In genomic region chr10:69316313-69317059, GRCh38 we compare ENCODE assay signal across 11 cellular contexts. TPM values are rescaled to one million over a fixed set of nuclear protein-coding genes. Genes with fewer than 3 reads are reported as not detected.
A peak's percentile ranks its signal among the peaks of the same experiment; 100 is the strongest.
DNase-seq lines count a peak whose midpoint lies in the region; TF ChIP-seq lines count a peak whose summit lies in the region.
"Had no signal": no experiment of that assay in that cellular context is flagged by ENCODE, and none has a peak within 500 bp of the region (broad histone marks: within the 10 kb centered on the region; RNA-seq: fewer than 3 reads in every experiment).

No MANE protein-coding gene starts in this region.

- H3K36me3 ChIP-seq in mesendoderm (ENCODE audit: control insufficient read depth, insufficient read depth, low read length) (no peaks in the 10 kb centered on the region), spleen (peaks cover 0 to 4% (median 0%) of the 10 kb centered on the region in 6 donors)

- H3K27ac Mint-ChIP-seq in HFFc6, result peak overlapping the region; percentile 63

- H3K27ac ChIP-seq in mesendoderm (ENCODE audit: low read depth, low read length) (no peak overlapping the region), spleen (peak overlapping the region in 4 of 8 donors; percentile 14 to 97 (median 59))

- H3K27me3 Mint-ChIP-seq in HFFc6 (ENCODE audit: insufficient read depth), result peaks cover 2% of the 10 kb centered on the region; the same call in 1 of the 2 replicates

- H3K79me1 ChIP-seq in mesendoderm (ENCODE audit: low read length), result peaks cover 7% of the 10 kb centered on the region

- H3K4me3 ChIP-seq in mesendoderm (ENCODE audit: low read length), result no peak overlapping the region
- no peak overlapping the region for H3K4me3 ChIP-seq in spleen

- peak overlapping the region; percentile 17 for H4K5ac ChIP-seq in mesendoderm (ENCODE audit: low read length)

- TF ChIP-seq POLR2A in spleen (IDR thresholded peaks at IDR 0.05), result no peak

- H3K56ac ChIP-seq in mesendoderm (ENCODE audit: low read length), result peak overlapping the region; percentile 63

- H3K4me1 Mint-ChIP-seq in HFFc6 (ENCODE audit: low read depth), result peaks cover 46% of the 10 kb centered on the region

- H2BK120ac ChIP-seq in mesendoderm (ENCODE audit: low read depth, low read length), result no peak overlapping the region

- peak overlapping the region; percentile 63 for H3K4ac ChIP-seq in mesendoderm (ENCODE audit: low read depth, low read length)

- H3K18ac ChIP-seq in mesendoderm (ENCODE audit: low read length), result no peak overlapping the region

- H3K4me2 ChIP-seq in mesendoderm (ENCODE audit: low read length), result no peak overlapping the region

- H2BK15ac ChIP-seq in mesendoderm (replicated peaks; ENCODE audit: low read depth), result no peak overlapping the region

- peak overlapping the region; percentile 95 for H2AK5ac ChIP-seq in mesendoderm (ENCODE audit: low read length)

- no CpG with 5 or more reads among the region's 6 CpGs for WGBS in mesendoderm (ENCODE audit: extremely low coverage, insufficient coverage, low lambda C conversion rate)
- 74 to 85% (median 83%) methylated on average over 6 of the region's 6 CpGs for WGBS in spleen, 5 donors

- H3K9me3 Mint-ChIP-seq in HFFc6, result no peaks in the 10 kb centered on the region

- H2BK5ac ChIP-seq in mesendoderm (ENCODE audit: low read length), result peak overlapping the region; percentile 61

- H3K4me1 ChIP-seq in mesendoderm (ENCODE audit: control insufficient read depth, low read depth, low read length) (peaks cover 36% of the 10 kb centered on the region), spleen (peaks cover 21 to 47% (median 39%) of the 10 kb centered on the region in 6 donors)

- H3K9ac ChIP-seq in mesendoderm (ENCODE audit: low read length), result peak overlapping the region; percentile 25

- DNase-seq in AG08396 (ENCODE audit: low spot score), result peak; percentile 49
- DNase-seq in HFFc6, result peak; percentile 29
- peak; percentile 31 for DNase-seq in amniotic epithelial cell (ENCODE audit: low read depth)
- DNase-seq in mesendoderm, result peak; percentile 70
- no peak for DNase-seq in ureter (ENCODE audit: low spot score)
- no peak for DNase-seq in SIG-M5 treated with dmso at 0.1 percent for 504 hours (lab: John Stamatoyannopoulos, UW; ENCODE audit: unreplicated experiment)
- DNase-seq in spleen, result no peak
- no peak for DNase-seq in putamen (ENCODE audit: low spot score)
- DNase-seq: activated CD4-positive, CD25-positive, alpha-beta regulatory T cell; DMS79 treated with DMSO at 0.1 percent for 48 hours; midbrain had no signal

- no peaks in the 10 kb centered on the region for H3K27me3 ChIP-seq in mesendoderm (ENCODE audit: insufficient read depth, low read length, poor library complexity)
- no peaks in the 10 kb centered on the region for H3K27me3 ChIP-seq in spleen (replicated peaks in 1 of 7)

- TF ChIP-seq CTCF in HFFc6 (IDR thresholded peaks at IDR 0.05), result no peak
- no peak for TF ChIP-seq CTCF in spleen (IDR thresholded peaks at IDR 0.05 in 8 of 11, conservative IDR thresholded peaks at IDR 0.05 in 3 of 11)

- H3K36me3 Mint-ChIP-seq in HFFc6 (ENCODE audit: low read depth), result peaks cover 5% of the 10 kb centered on the region; the same call in 1 of the 2 replicates

- H3K23ac ChIP-seq in mesendoderm (ENCODE audit: low read length), result no peak overlapping the region

- H3K9me3 ChIP-seq in spleen, result no peaks in the 10 kb centered on the region

- H3K4me3 Mint-ChIP-seq in HFFc6, result no peak overlapping the region

- peaks cover 28% of the 10 kb centered on the region for H3K79me2 ChIP-seq in mesendoderm (ENCODE audit: control insufficient read depth, insufficient read depth, low read length)

- intact Hi-C loops in spleen (cut with DNase I; ENCODE audit: low total_unique reads), result no loop called here

- no peak overlapping the region for H4K8ac ChIP-seq in mesendoderm (ENCODE audit: low read depth, low read length)

RNA-seq across cellular contexts. Expression of gene HK1, which starts 38.2 kb away (rescaled TPM):
- total RNA-seq in HFFc6 (2021; fragmentation: NEBNext Ultra II Directional; extraction: Animal tissue kit (Norgen Biotek cat#: 25700)), result 100 to 1,000 TPM; 149 to 158 (median 155) TPM
- 114 TPM for polyA plus RNA-seq in mesendoderm (2013, experiment 1 of 2)
- polyA plus RNA-seq in mesendoderm (2013, experiment 2 of 2), result 114 TPM
- 139 TPM for total RNA-seq in ureter
- total RNA-seq in spleen, result 100 to 1,000 TPM in 1 of 7 donors, 10 to 100 TPM in 6; 59.3 to 108 (median 81.0) TPM
- 10 to 100 TPM; 19.0 to 32.5 (median 19.1) TPM for polyA plus RNA-seq in spleen

Comparison
In these comparisons a context has a peak if more than half of its experiments do, and no peak if none do; other contexts are left out.
1. DNase-seq: peak in AG08396 (single experiment), HFFc6 (single experiment), amniotic epithelial cell (single experiment) and mesendoderm (single experiment); none in ureter (single experiment), SIG-M5 treated with dmso at 0.1 percent for 504 hours (single experiment), spleen (single experiment) and putamen (single experiment).